Comparison of ENCODE assay signal across 27 cellular contexts in genomic region chr12:47710283-47710682, GRCh38. TPM values are rescaled to one million over a fixed set of nuclear protein-coding genes. Genes with fewer than 3 reads are reported as not detected.
"Had no signal": no experiment of that assay in that cellular context is flagged by ENCODE, and none has a peak within 500 bp of the region (broad histone marks: within the 10 kb centered on the region; RNA-seq: fewer than 3 reads in every experiment).

No MANE protein-coding gene starts in this region.

- H3K27ac ChIP-seq: colonic mucosa, esophagus squamous epithelium, gastrocnemius medialis, prostate gland, right atrium auricular region, transverse colon, uterus, VCaP had no signal

- H3K4me3 Mint-ChIP-seq: activated CD4-positive, alpha-beta T cell treated with anti-CD3 and anti-CD28 coated beads, Interleukin-2, amount 10 ng/mL, durations not matched to agents 7 days and 5 days; activated naive CD8-positive, alpha-beta T cell treated with anti-CD3 and anti-CD28 coated beads for 36 hours; activated T-cell treated with anti-CD3 and anti-CD28 coated beads, Interleukin-2, amount 50 U/mL, for 24 hours; activated T-helper 17 cell treated with anti-CD3 and anti-CD28 coated beads, Interleukin-2, amount 50 U/mL, for 72 hours; stimulated activated effector memory CD8-positive, alpha-beta T cell treated with anti-CD3 and anti-CD28 coated beads, Interleukin-12 subunit alpha, Interleukin-12 subunit beta, amount 100 ng/mL, for 72 hours had no signal

- ATAC-seq: activated T-helper 17 cell treated with anti-CD3 and anti-CD28 coated beads, Interleukin-2, amount 50 U/mL, for 72 hours; gastrocnemius medialis; left ventricle myocardium superior; natural killer cell; stimulated activated effector memory CD8-positive, alpha-beta T cell treated with anti-CD3 and anti-CD28 coated beads, Interleukin-12 subunit alpha, Interleukin-12 subunit beta, amount 100 ng/mL, for 72 hours had no signal

- H3K36me3 Mint-ChIP-seq: natural killer cell had no signal

- H3K4me1 ChIP-seq: uterus had no signal

- H3K36me3 ChIP-seq: colonic mucosa, gastrocnemius medialis, prostate gland, right atrium auricular region, transverse colon, uterus had no signal

- H3K4me3 ChIP-seq: colonic mucosa, esophagus squamous epithelium, gastrocnemius medialis, prostate gland, right atrium auricular region, transverse colon, uterus had no signal

- H3K27ac Mint-ChIP-seq: activated CD4-positive, alpha-beta T cell treated with anti-CD3 and anti-CD28 coated beads, Interleukin-2, amount 10 ng/mL, durations not matched to agents 7 days and 5 days; activated naive CD8-positive, alpha-beta T cell treated with anti-CD3 and anti-CD28 coated beads for 36 hours; activated T-cell treated with anti-CD3 and anti-CD28 coated beads, Interleukin-2, amount 50 U/mL, for 24 hours; stimulated activated effector memory CD8-positive, alpha-beta T cell treated with anti-CD3 and anti-CD28 coated beads, Interleukin-12 subunit alpha, Interleukin-12 subunit beta, amount 100 ng/mL, for 72 hours had no signal

- DNase-seq: activated CD4-positive, alpha-beta T cell treated with anti-CD3 and anti-CD28 coated beads, Interleukin-2, amount 10 ng/mL, durations not matched to agents 7 days and 5 days; activated CD4-positive, CD25-positive, alpha-beta regulatory T cell treated with anti-CD3 and anti-CD28 coated beads, Interleukin-2, amount 50 U/mL, for 72 hours; activated CD8-positive, alpha-beta memory T cell treated with anti-CD3 and anti-CD28 coated beads for 24 hours; activated CD8-positive, alpha-beta memory T cell treated with anti-CD3 and anti-CD28 coated beads, Interleukin-2, amount 50 U/mL, for 4 hours; activated naive CD4-positive, alpha-beta T cell; activated naive CD8-positive, alpha-beta T cell treated with anti-CD3 and anti-CD28 coated beads for 36 hours; activated T-cell treated with anti-CD3 and anti-CD28 coated beads, Interleukin-2, amount 50 U/mL, for 24 hours; amniotic stem cell; colonic mucosa; esophagus squamous epithelium; gastrocnemius medialis; hypothalamus; left ventricle myocardium superior; midbrain; natural killer cell; stimulated activated CD4-positive, alpha-beta T cell treated with anti-CD3 and anti-CD28 coated beads, Interleukin-2, amount 100 ng/mL, for 24 hours; T-helper 2 cell; transverse colon; uterus had no signal

- H3K27me3 Mint-ChIP-seq: activated CD4-positive, alpha-beta T cell treated with anti-CD3 and anti-CD28 coated beads, Interleukin-2, amount 10 ng/mL, durations not matched to agents 7 days and 5 days; activated naive CD8-positive, alpha-beta T cell treated with anti-CD3 and anti-CD28 coated beads for 36 hours; activated T-cell treated with anti-CD3 and anti-CD28 coated beads, Interleukin-2, amount 50 U/mL, for 24 hours; activated T-helper 17 cell treated with anti-CD3 and anti-CD28 coated beads, Interleukin-2, amount 50 U/mL, for 72 hours had no signal

- H3K9me3 Mint-ChIP-seq: activated CD4-positive, alpha-beta T cell treated with anti-CD3 and anti-CD28 coated beads, Interleukin-2, amount 10 ng/mL, durations not matched to agents 7 days and 5 days; activated naive CD8-positive, alpha-beta T cell treated with anti-CD3 and anti-CD28 coated beads for 36 hours; activated T-cell treated with anti-CD3 and anti-CD28 coated beads, Interleukin-2, amount 50 U/mL, for 24 hours; activated T-helper 17 cell treated with anti-CD3 and anti-CD28 coated beads, Interleukin-2, amount 50 U/mL, for 72 hours; natural killer cell; stimulated activated effector memory CD8-positive, alpha-beta T cell treated with anti-CD3 and anti-CD28 coated beads, Interleukin-12 subunit alpha, Interleukin-12 subunit beta, amount 100 ng/mL, for 72 hours had no signal

- H3K27me3 ChIP-seq: colonic mucosa, esophagus squamous epithelium, gastrocnemius medialis, right atrium auricular region, transverse colon, uterus had no signal

- H3K9me3 ChIP-seq: colonic mucosa, esophagus squamous epithelium, gastrocnemius medialis, prostate gland, right atrium auricular region, transverse colon, uterus had no signal

RNA-seq across cellular contexts. Expression of gene ENDOU, which starts 15.0 kb away (rescaled TPM):
- total RNA-seq: activated CD4-positive, alpha-beta T cell treated with anti-CD3 and anti-CD28 coated beads, Interleukin-2, amount 10 ng/mL, durations not matched to agents 7 days and 5 days; bronchial epithelial cell; colonic mucosa; osteocyte; temporal lobe had no signal
